ENCODE assay signal across 14 cellular contexts in the genomic region with DNA sequence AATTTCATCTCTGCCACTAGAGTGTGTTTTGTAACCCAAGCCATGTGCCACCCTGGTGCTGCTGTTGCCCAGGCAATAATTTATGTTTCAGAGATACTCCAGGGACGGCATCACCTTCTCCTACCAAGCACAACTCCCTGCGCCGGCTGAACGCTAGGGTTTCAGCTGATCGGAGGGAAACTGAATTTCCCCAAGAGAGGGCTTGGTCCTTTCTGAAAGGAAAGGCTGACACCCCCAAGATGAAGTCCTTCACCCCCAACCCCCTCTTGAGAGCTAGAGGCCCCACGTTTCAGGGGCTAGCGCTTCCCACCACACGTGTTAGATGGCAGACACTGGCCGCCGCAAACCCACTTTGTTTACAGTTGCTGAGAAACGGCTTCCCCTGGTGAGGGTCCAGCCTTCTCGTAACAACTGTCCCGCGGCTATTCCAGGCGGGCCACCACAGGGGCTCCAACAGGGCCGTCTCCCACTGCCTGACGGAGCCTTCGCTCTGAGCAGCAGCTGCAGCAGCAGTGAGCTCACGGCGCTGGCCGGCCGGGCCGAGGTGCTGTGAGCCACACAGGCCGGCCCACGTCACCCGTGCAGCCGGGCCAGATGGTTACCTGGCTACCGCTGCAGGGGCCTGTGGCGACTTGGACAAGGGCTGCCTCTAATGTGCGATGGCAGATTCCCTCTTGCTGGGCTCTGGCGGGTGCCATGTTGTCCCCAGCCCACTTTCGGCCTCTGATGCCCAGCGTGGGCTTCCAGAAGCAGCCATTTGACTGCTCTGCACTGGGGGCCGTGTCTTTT.
DNase-seq lines count a peak whose midpoint lies in the region; ATAC-seq and TF ChIP-seq lines count a peak whose summit lies in the region.
"Had no signal": no experiment of that assay in that cellular context is flagged by ENCODE, and none has a peak within 500 bp of the region (broad histone marks: within the 10 kb centered on the region; RNA-seq: fewer than 3 reads in every experiment).

No MANE protein-coding gene starts in this region.

- H3K4me3 ChIP-seq in parathyroid adenoma (ENCODE audit: low read depth, low read length) = no peak overlapping the region

- H3K9me3 ChIP-seq in parathyroid adenoma (ENCODE audit: control insufficient read depth, low read length) = no peaks in the 10 kb centered on the region
- H3K9me3 ChIP-seq: breast epithelium had no signal

- CTCF ChIA-PET in activated CD8-positive, alpha-beta memory T cell treated with anti-CD3 and anti-CD28 coated beads, Interleukin-2, amount 10 ng/mL, durations not matched to agents 7 days and 5 days (lab: Charles Lee) = no interaction called here

- H3K4me2 ChIP-seq in parathyroid adenoma (ENCODE audit: low read length) = no peak overlapping the region

- no peaks in the 10 kb centered on the region for H3K27me3 Mint-ChIP-seq in activated CD8-positive, alpha-beta memory T cell treated with anti-CD3 and anti-CD28 coated beads, Interleukin-2, amount 10 ng/mL, durations not matched to agents 7 days and 5 days

- H3K27ac ChIP-seq in parathyroid adenoma = peak overlapping the region; percentile 87

- peak overlapping the region; percentile 72 for H2AFZ ChIP-seq in parathyroid adenoma

- H3K27ac Mint-ChIP-seq in activated CD8-positive, alpha-beta memory T cell treated with anti-CD3 and anti-CD28 coated beads, Interleukin-2, amount 10 ng/mL, durations not matched to agents 7 days and 5 days = no peak overlapping the region

- no peaks in the 10 kb centered on the region for H3K36me3 ChIP-seq in parathyroid adenoma (ENCODE audit: control insufficient read depth, insufficient read depth, low read length)
- H3K36me3 ChIP-seq: breast epithelium had no signal

- H3K9ac ChIP-seq in parathyroid adenoma = no peak overlapping the region

- no peak for ATAC-seq in GM21717 (IDR thresholded peaks at IDR 0.05; ENCODE audit: unreplicated experiment)
- no peak for ATAC-seq in activated CD8-positive, alpha-beta memory T cell treated with anti-CD3 and anti-CD28 coated beads, Interleukin-2, amount 10 ng/mL, durations not matched to agents 7 days and 5 days

- in situ Hi-C loops in G401 (cut with HindIII; ENCODE audit: low sequenced_read_pairs) = no loop called here

- H3K27me3 ChIP-seq in parathyroid adenoma (ENCODE audit: control insufficient read depth, insufficient read depth, low read length) = no peaks in the 10 kb centered on the region
- H3K27me3 ChIP-seq: breast epithelium had no signal

- TF ChIP-seq CTCF in parathyroid adenoma (IDR thresholded peaks at IDR 0.05) = no peak

- no peak overlapping the region for H3K4me3 Mint-ChIP-seq in activated CD8-positive, alpha-beta memory T cell treated with anti-CD3 and anti-CD28 coated beads, Interleukin-2, amount 10 ng/mL, durations not matched to agents 7 days and 5 days
- H3K4me3 Mint-ChIP-seq: H9 had no signal

- no peaks in the 10 kb centered on the region for H3K9me3 Mint-ChIP-seq in activated CD8-positive, alpha-beta memory T cell treated with anti-CD3 and anti-CD28 coated beads, Interleukin-2, amount 10 ng/mL, durations not matched to agents 7 days and 5 days (ENCODE audit: low read depth)
- H3K9me3 Mint-ChIP-seq: H9 had no signal

- peak; percentile 55 for DNase-seq in G401 (ENCODE audit: low spot score)
- DNase-seq in NCI-H69 (lab: John Stamatoyannopoulos, UW) = peak; percentile 86
- peak; percentile 45 for DNase-seq in germinal center (ENCODE audit: low spot score)
- DNase-seq in HuH-7.5 (ENCODE audit: low spot score) = no peak
- DNase-seq in HPDE6-E6E7 (ENCODE audit: extremely low spot score) = no peak
- DNase-seq in activated CD8-positive, alpha-beta memory T cell treated with anti-CD3 and anti-CD28 coated beads, Interleukin-2, amount 10 ng/mL, durations not matched to agents 7 days and 5 days = no peak
- DNase-seq: GF-D8; H9; islet precursor cell; stimulated activated CD4-positive, alpha-beta T cell treated with anti-CD3 and anti-CD28 coated beads, Interleukin-4, amount 100 ng/mL, for 4 hours; T1000 had no signal

- peaks cover 4% of the 10 kb centered on the region for H3K4me1 Mint-ChIP-seq in activated CD8-positive, alpha-beta memory T cell treated with anti-CD3 and anti-CD28 coated beads, Interleukin-2, amount 10 ng/mL, durations not matched to agents 7 days and 5 days

- no peaks in the 10 kb centered on the region for H3K79me2 ChIP-seq in parathyroid adenoma

- peaks cover 31% of the 10 kb centered on the region for H3K4me1 ChIP-seq in parathyroid adenoma
- H3K4me1 ChIP-seq: breast epithelium had no signal

- peaks cover 2% of the 10 kb centered on the region for H3K36me3 Mint-ChIP-seq in activated CD8-positive, alpha-beta memory T cell treated with anti-CD3 and anti-CD28 coated beads, Interleukin-2, amount 10 ng/mL, durations not matched to agents 7 days and 5 days

Comparison
In these comparisons a context has a peak if more than half of its experiments do, and no peak if none do; other contexts are left out.
1. DNase-seq: peak in G401 (single experiment), NCI-H69 (single experiment) and germinal center (single experiment); none in HuH-7.5 (single experiment), HPDE6-E6E7 (single experiment) and activated CD8-positive, alpha-beta memory T cell treated with anti-CD3 and anti-CD28 coated beads, Interleukin-2, amount 10 ng/mL, durations not matched to agents 7 days and 5 days (single experiment).